8 cellular contexts compared by ENCODE assay signal in the genomic region with DNA sequence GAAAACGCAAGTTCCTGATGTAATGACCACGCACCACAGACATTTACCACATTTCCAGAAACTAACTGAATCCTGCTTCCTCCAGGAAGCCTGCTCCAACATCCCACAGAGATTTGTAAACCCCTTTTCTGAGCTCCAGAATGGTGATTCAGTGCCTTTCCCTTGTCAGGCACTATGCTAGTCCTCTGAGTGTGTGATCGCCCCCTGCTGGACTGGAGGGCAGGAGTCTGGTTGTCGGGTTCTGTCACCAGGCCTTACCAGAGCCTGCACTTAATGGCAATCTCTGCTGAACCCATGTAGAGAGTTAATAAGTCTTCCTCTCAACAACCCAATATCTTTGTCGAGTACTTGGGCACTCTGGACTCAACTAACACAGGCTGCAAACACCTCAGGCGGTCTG. TPM values are rescaled to one million over a fixed set of nuclear protein-coding genes. Genes with fewer than 3 reads are reported as not detected.
DNase-seq lines count a peak whose midpoint lies in the region; ATAC-seq, FAIRE-seq and TF ChIP-seq lines count a peak whose summit lies in the region.

No MANE protein-coding gene starts in this region.

- H3K4me3 ChIP-seq in PC-9: no peak overlapping the region
- no peak overlapping the region for H3K4me3 ChIP-seq in astrocyte (ENCODE audit: insufficient read depth, low read depth, low read length)

- H3K9me3 Mint-ChIP-seq in astrocyte (ENCODE audit: unreplicated experiment): no peaks in the 10 kb centered on the region

- peak; percentile 26 for FAIRE-seq in astrocyte (lab: Jason Lieb, UNC)

- BruUV-seq in PC-9 (replicated peaks; lab: Mats Ljungman, UMichigan): no TSS peak

- H3K36me3 Mint-ChIP-seq in astrocyte (ENCODE audit: low read depth, unreplicated experiment): peaks cover 8% of the 10 kb centered on the region

- TF ChIP-seq CTCF in PC-9 (conservative IDR thresholded peaks at IDR 0.05): peak; percentile 59
- no peak for TF ChIP-seq CTCF in astrocyte (IDR thresholded peaks at IDR 0.05; ENCODE audit: insufficient read depth, low read depth, low read length)

- ATAC-seq in GM18502 (IDR thresholded peaks at IDR 0.05; ENCODE audit: poor library complexity, unreplicated experiment): no peak

- CTCF ChIA-PET in PC-9 (lab: Charles Lee): interaction anchor here (0.6 to 1.4 kb wide), 2 partner anchors 14 kb away, joined by 3 to 4 read pairs; partner anchors contain the start of gene KDM5C

- H3K27me3 ChIP-seq in PC-9 (ENCODE audit: insufficient read depth, low read depth) (no peaks in the 10 kb centered on the region), astrocyte (ENCODE audit: insufficient read depth, low read length) (no peaks in the 10 kb centered on the region)

- H3K27ac Mint-ChIP-seq in astrocyte (ENCODE audit: unreplicated experiment): no peak overlapping the region

- H4K20me1 ChIP-seq in PC-9 (ENCODE audit: insufficient read depth) (no peaks in the 10 kb centered on the region), astrocyte (ENCODE audit: insufficient read depth, low read length) (no peaks in the 10 kb centered on the region)

- H3K4me2 ChIP-seq in PC-9: no peak overlapping the region
- no peak overlapping the region for H3K4me2 ChIP-seq in astrocyte (ENCODE audit: low read length)

- H2AFZ ChIP-seq in PC-9 (no peak overlapping the region), astrocyte (ENCODE audit: low read depth, low read length) (no peak overlapping the region)

- H3K9me3 ChIP-seq in PC-9 (ENCODE audit: insufficient read depth, low read depth) (no peaks in the 10 kb centered on the region), astrocyte (ENCODE audit: insufficient read depth, low read depth, low read length) (no peaks in the 10 kb centered on the region)

- POLR2A ChIA-PET in PC-9 (lab: Charles Lee; ENCODE audit: unreplicated experiment): interaction anchor here (0.6 kb wide), 1 partner anchor 848 kb away, joined by 7 read pairs; no protein-coding TSS in a partner anchor

- H3K4me1 ChIP-seq in PC-9 (replicated peaks; ENCODE audit: insufficient read depth): no peaks in the 10 kb centered on the region
- no peaks in the 10 kb centered on the region for H3K4me1 ChIP-seq in astrocyte (ENCODE audit: insufficient read depth, low read length)

- intact Hi-C loops in PC-9 (cut with micrococcal nuclease; ENCODE audit: unreplicated experiment): no loop called here

- DNase-seq in NCI-H82 (lab: John Stamatoyannopoulos, UW) (peak; percentile 41), NCI-H82 treated with DMSO at 0.1 percent for 48 hours (lab: John Stamatoyannopoulos, UW; ENCODE audit: unreplicated experiment) (no peak), PC-9 (no peak), astrocyte (ENCODE audit: low read depth) (no peak), NCI-H128 (lab: John Stamatoyannopoulos, UW; ENCODE audit: unreplicated experiment) (no peak)
- peak; percentile 19 to 60 for DNase-seq in stimulated activated CD8-positive, alpha-beta memory T cell treated with anti-CD3 and anti-CD28 coated beads, Interleukin-15, amount 100 ng/mL, for 48 hours (ENCODE audit: low read depth in 2 of 2)
- DNase-seq in effector CD4-positive, alpha-beta T cell: no peak

- H3K4me1 Mint-ChIP-seq in astrocyte (ENCODE audit: low read depth, unreplicated experiment): no peaks in the 10 kb centered on the region

- H3K36me3 ChIP-seq in PC-9 (ENCODE audit: low read depth) (no peaks in the 10 kb centered on the region), astrocyte (ENCODE audit: insufficient read depth, low read length) (no peaks in the 10 kb centered on the region)

- H3K4me3 Mint-ChIP-seq in astrocyte (ENCODE audit: unreplicated experiment): no peak overlapping the region

- H3K27ac ChIP-seq in PC-9 (no peak overlapping the region), astrocyte (ENCODE audit: low read depth, low read length) (no peak overlapping the region)

- no peaks in the 10 kb centered on the region for H3K79me2 ChIP-seq in PC-9 (ENCODE audit: low read depth)
- no peaks in the 10 kb centered on the region for H3K79me2 ChIP-seq in astrocyte (ENCODE audit: insufficient read depth, low read length)

- no peaks in the 10 kb centered on the region for H3F3A ChIP-seq in PC-9 (ENCODE audit: insufficient read depth, low read depth)

- H3K9me2 ChIP-seq in PC-9 (ENCODE audit: insufficient read depth): no peaks in the 10 kb centered on the region

- no peaks in the 10 kb centered on the region for H3K27me3 Mint-ChIP-seq in astrocyte (ENCODE audit: low read depth, unreplicated experiment)

- no peak overlapping the region for H3K9ac ChIP-seq in astrocyte (ENCODE audit: low read length)

RNA-seq across cellular contexts. Expression of gene KDM5C, which starts 14.5 kb away (rescaled TPM):
- total RNA-seq in PC-9 (2021): 133 and 142 TPM in 2 replicates
- total RNA-seq in astrocyte: 79.5 and 84.5 TPM in 2 replicates

RNA-seq across cellular contexts. Expression of gene IQSEC2, which starts 41.9 kb away (rescaled TPM):
- total RNA-seq in PC-9 (2021) (45.7 and 49.3 TPM in 2 replicates), astrocyte (8.2 and 9.2 TPM in 2 replicates)

Comparison
In these comparisons a context has a peak if more than half of its experiments do, and no peak if none do; other contexts are left out.
1. DNase-seq: peak in NCI-H82 (single experiment) and stimulated activated CD8-positive, alpha-beta memory T cell treated with anti-CD3 and anti-CD28 coated beads, Interleukin-15, amount 100 ng/mL, for 48 hours (2 of 2); none in NCI-H82 treated with DMSO at 0.1 percent for 48 hours (single experiment), PC-9 (0 of 2), astrocyte (single experiment), effector CD4-positive, alpha-beta T cell (single experiment) and NCI-H128 (single experiment).